ENCODE assay signal across 34 cellular contexts in the genomic region with DNA sequence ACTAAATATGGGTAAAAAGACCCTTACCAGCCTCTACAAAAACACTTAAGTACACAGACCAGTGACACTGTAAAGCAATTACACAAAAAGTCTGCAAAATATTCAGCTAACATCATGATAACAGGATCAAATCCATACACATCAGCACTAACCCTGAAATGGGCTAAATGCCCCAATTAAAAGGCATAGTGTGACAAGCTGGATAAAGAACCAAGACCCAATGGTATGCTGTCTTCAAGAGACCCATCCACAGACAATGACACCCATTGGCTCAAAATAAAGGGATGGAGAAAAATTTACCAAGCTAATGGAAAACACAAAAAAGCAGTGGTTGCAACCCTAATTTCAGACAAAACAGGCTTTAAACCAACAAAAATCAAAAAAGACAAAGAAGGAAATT.
"Had no signal": no experiment of that assay in that cellular context is flagged by ENCODE, and none has a peak within 500 bp of the region (broad histone marks: within the 10 kb centered on the region; RNA-seq: fewer than 3 reads in every experiment).

No MANE protein-coding gene starts in this region.

- H3K9me3 ChIP-seq: MG63 had no signal

- DNase-seq: Karpas-422, Kasumi-1, MG63, MM.1S, MV-4-11, NCI-H1048, NCI-H1092, NCI-H1092 treated with DMSO at 0.1 percent for 48 hours, NCI-H1105, NCI-H1105 treated with DMSO at 0.1 percent for 48 hours, NCI-H1417, NCI-H1417 treated with DMSO at 0.1 percent for 48 hours, NCI-H1436, NCI-H1436 treated with DMSO at 0.1 percent for 48 hours, NCI-H146, NCI-H1694, NCI-H1694 treated with DMSO at 0.1 percent for 48 hours, NCI-H187, NCI-H187 treated with DMSO at 0.1 percent for 48 hours, NCI-H1930, NCI-H2029, NCI-H2029 treated with DMSO at 0.1 percent for 48 hours, NCI-H2081, NCI-H2081 treated with DMSO at 0.1 percent for 48 hours, NCI-H2107, NCI-H2171, NCI-H2171 treated with DMSO at 0.1 percent for 48 hours, NCI-H2227 treated with DMSO at 0.1 percent for 48 hours, NCI-H226, NCI-H345, NCI-H446, NCI-H446 treated with DMSO at 0.1 percent for 48 hours, NCI-H510A, NCI-H510A treated with DMSO at 0.1 percent for 48 hours had no signal

- H3K36me3 ChIP-seq: MG63 had no signal

- H3K4me3 ChIP-seq: MG63 had no signal

- H3K27me3 ChIP-seq: MG63 had no signal
